38 cellular contexts compared by ENCODE assay signal in genomic region chr7:123157606-123158005, GRCh38. TPM values are rescaled to one million over a fixed set of nuclear protein-coding genes. Genes with fewer than 3 reads are reported as not detected.
"Had no signal": no experiment of that assay in that cellular context is flagged by ENCODE, and none has a peak within 500 bp of the region (broad histone marks: within the 10 kb centered on the region; RNA-seq: fewer than 3 reads in every experiment).

No MANE protein-coding gene starts in this region.

- H3K36me3 ChIP-seq: MG63 had no signal

- DNase-seq: Karpas-422, Kasumi-1, KG1, MG63, MM.1S, MV-4-11, NCI-H1048, NCI-H1092, NCI-H1092 treated with DMSO at 0.1 percent for 48 hours, NCI-H1105, NCI-H1105 treated with DMSO at 0.1 percent for 48 hours, NCI-H1417, NCI-H1417 treated with DMSO at 0.1 percent for 48 hours, NCI-H1436, NCI-H1436 treated with DMSO at 0.1 percent for 48 hours, NCI-H146, NCI-H1694, NCI-H1694 treated with DMSO at 0.1 percent for 48 hours, NCI-H187, NCI-H187 treated with DMSO at 0.1 percent for 48 hours, NCI-H1930, NCI-H2029, NCI-H2029 treated with DMSO at 0.1 percent for 48 hours, NCI-H2081, NCI-H2081 treated with DMSO at 0.1 percent for 48 hours, NCI-H2107, NCI-H2171, NCI-H2171 treated with DMSO at 0.1 percent for 48 hours, NCI-H2227 treated with DMSO at 0.1 percent for 48 hours, NCI-H226, NCI-H345, NCI-H446, NCI-H446 treated with DMSO at 0.1 percent for 48 hours had no signal

- H3K4me3 ChIP-seq: MG63 had no signal

- H3K9me3 ChIP-seq: MG63 had no signal

- H3K27ac ChIP-seq: KMS-11 had no signal

- H3K9ac ChIP-seq: KMS-11 had no signal

- H3K27me3 ChIP-seq: MG63 had no signal

RNA-seq across cellular contexts. Expression of gene SLC13A1, which starts 42.2 kb away (rescaled TPM):
- total RNA-seq: LHCN-M2, M059J, MCF 10A, NCI-H460 had no signal
